Comparison of ENCODE assay signal across 17 cellular contexts in genomic region chr12:105459760-105460325, GRCh38.
DNase-seq lines count a peak whose midpoint lies in the region; ATAC-seq and TF ChIP-seq lines count a peak whose summit lies in the region.
"Had no signal": no experiment of that assay in that cellular context is flagged by ENCODE, and none has a peak within 500 bp of the region (broad histone marks: within the 10 kb centered on the region; RNA-seq: fewer than 3 reads in every experiment).

No MANE protein-coding gene starts in this region.

- H3K27ac ChIP-seq in heart right ventricle (peak overlapping the region in 5 of 10 donors; percentile 7 to 57 (median 37)), right atrium auricular region (peak overlapping the region in 1 of 2 donors; percentile 35), mesenchymal stem cell (ENCODE audit: low read length, poor library complexity, severe bottlenecking) (no peak overlapping the region), Karpas-422 (ENCODE audit: low read length) (no peak overlapping the region)
- H3K27ac ChIP-seq: PC-9 had no signal

- H3K9ac ChIP-seq in mesenchymal stem cell (ENCODE audit: low read length) (no peak overlapping the region), Karpas-422 (ENCODE audit: low read length) (no peak overlapping the region)

- H3K27me3 ChIP-seq in heart right ventricle = no peaks in the 10 kb centered on the region
- no peaks in the 10 kb centered on the region for H3K27me3 ChIP-seq in right atrium auricular region
- H3K27me3 ChIP-seq in mesenchymal stem cell (ENCODE audit: control insufficient read depth in 1 of 2, insufficient read depth in 1 of 2, low read length in 2 of 2) = peaks cover 0 to 12% of the 10 kb centered on the region in 2 experiments
- H3K27me3 ChIP-seq in Karpas-422 (ENCODE audit: low read length) = no peaks in the 10 kb centered on the region

- H4K8ac ChIP-seq in mesenchymal stem cell (ENCODE audit: low read length) = no peak overlapping the region

- DNase-seq in heart right ventricle (peak; percentile 28 to 30), right atrium auricular region (ENCODE audit: low spot score) (no peak), fibroblast of the aortic adventitia (ENCODE audit: low read depth) (peak; percentile 22), mesenchymal stem cell (no peak), germinal center (ENCODE audit: low spot score) (no peak), GM13977 (ENCODE audit: low spot score) (no peak), Karpas-422 (no peak)
- DNase-seq: CD4-positive, alpha-beta memory T cell; NCI-H1417 treated with DMSO at 0.1 percent for 48 hours; NCI-H1930; NCI-H446 treated with DMSO at 0.1 percent for 48 hours; NCI-H774; PC-9 had no signal

- no peaks in the 10 kb centered on the region for H3K79me1 ChIP-seq in mesenchymal stem cell (replicated peaks; ENCODE audit: low read length, poor library complexity, severe bottlenecking)

- in situ Hi-C loops in GM13977 (cut with MboI; ENCODE audit: low pct_unique_long_range_greater_than_20kb, low sequenced_read_pairs, unreplicated experiment) = no loop called here

- H3K9me3 ChIP-seq in heart right ventricle (peaks cover 0 to 12% (median 5%) of the 10 kb centered on the region in 11 donors), right atrium auricular region (peaks cover 0 to 8% of the 10 kb centered on the region in 2 donors), mesenchymal stem cell (ENCODE audit: control insufficient read depth, low read length) (peaks cover 9% of the 10 kb centered on the region), Karpas-422 (ENCODE audit: low read length) (no peaks in the 10 kb centered on the region)

- H3K14ac ChIP-seq in mesenchymal stem cell (ENCODE audit: low read length in 2 of 2) = no peak overlapping the region

- H4K91ac ChIP-seq in mesenchymal stem cell (ENCODE audit: low read length) = no peak overlapping the region

- TF ChIP-seq CTCF in heart right ventricle (IDR thresholded peaks at IDR 0.05) (no peak), right atrium auricular region (IDR thresholded peaks at IDR 0.05) (no peak), fibroblast of the aortic adventitia (IDR thresholded peaks at IDR 0.05; ENCODE audit: insufficient read depth, low read length) (no peak), GM13977 (IDR thresholded peaks at IDR 0.05; ENCODE audit: extremely low read depth, insufficient read depth, missing control alignments) (no peak)

- peak overlapping the region; percentile 47 for H2AK5ac ChIP-seq in mesenchymal stem cell (ENCODE audit: low read length, severe bottlenecking)

- no peak overlapping the region for H2BK5ac ChIP-seq in mesenchymal stem cell (ENCODE audit: low read depth, low read length, poor library complexity, severe bottlenecking)

- peak in 7 of 8 donors; percentile 49 to 78 (median 66) for ATAC-seq in heart right ventricle
- ATAC-seq in HG02870 (IDR thresholded peaks at IDR 0.05; ENCODE audit: unreplicated experiment) = no peak
- ATAC-seq: GM12878, K562 had no signal

- no peak overlapping the region for H3K18ac ChIP-seq in mesenchymal stem cell (ENCODE audit: low read depth in 1 of 2, low read length in 2 of 2)

- H4K20me1 ChIP-seq in Karpas-422 (ENCODE audit: insufficient read depth, low read depth, low read length) = no peaks in the 10 kb centered on the region

- H3K36me3 ChIP-seq in heart right ventricle (no peaks in the 10 kb centered on the region), right atrium auricular region (no peaks in the 10 kb centered on the region), mesenchymal stem cell (ENCODE audit: control insufficient read depth in 1 of 2, insufficient read depth in 2 of 2, low read depth in 1 of 2, low read length in 2 of 2) (no peaks in the 10 kb centered on the region), Karpas-422 (ENCODE audit: insufficient read depth, low read length) (no peaks in the 10 kb centered on the region)
- H3K36me3 ChIP-seq: HAP-1 had no signal

- intact Hi-C loops in heart right ventricle (cut with DNase I) = loop anchor here in 2 of 10 donors (10.0 kb wide), 2 partner anchors 125 to 215 kb away; no protein-coding TSS in a partner anchor

- H3K9me2 ChIP-seq in Karpas-422 (replicated peaks; ENCODE audit: insufficient read depth, low read length) = no peaks in the 10 kb centered on the region

- H3K23ac ChIP-seq in mesenchymal stem cell (ENCODE audit: low read length in 2 of 2) = no peak overlapping the region

- no peak overlapping the region for H2BK120ac ChIP-seq in mesenchymal stem cell (ENCODE audit: low read depth, low read length)

- 50 to 58% methylated on average over 6 of the region's 6 CpGs for WGBS in heart right ventricle, 2 donors
- WGBS in mesenchymal stem cell = 83% methylated on average over 4 of the region's 6 CpGs

- H2AFZ ChIP-seq in mesenchymal stem cell (ENCODE audit: low read depth, low read length) (no peak overlapping the region), Karpas-422 (ENCODE audit: low read length) (no peak overlapping the region)
- H2AFZ ChIP-seq: PC-9 had no signal

- H2BK12ac ChIP-seq in mesenchymal stem cell (ENCODE audit: low read length in 2 of 2) = no peak overlapping the region

- no peak overlapping the region for H3K4ac ChIP-seq in mesenchymal stem cell (ENCODE audit: low read depth in 1 of 2, low read length in 2 of 2)

- H3K4me3 ChIP-seq in heart right ventricle (no peak overlapping the region), right atrium auricular region (no peak overlapping the region), fibroblast of the aortic adventitia (ENCODE audit: low read depth, low read length) (no peak overlapping the region), mesenchymal stem cell (ENCODE audit: insufficient read depth in 1 of 2, low read depth in 1 of 2, low read length in 2 of 2) (no peak overlapping the region), Karpas-422 (ENCODE audit: low read length) (no peak overlapping the region)
- H3K4me3 ChIP-seq: GM12878, HAP-1, K562, PC-9 had no signal

- no peak overlapping the region for H3K4me2 ChIP-seq in mesenchymal stem cell (ENCODE audit: low read length, poor library complexity, severe bottlenecking)
- H3K4me2 ChIP-seq in Karpas-422 (ENCODE audit: low read depth, low read length, poor library complexity, severe bottlenecking) = no peak overlapping the region
- H3K4me2 ChIP-seq: PC-9 had no signal

- peak overlapping the region; percentile 4 for H2BK15ac ChIP-seq in mesenchymal stem cell (ENCODE audit: low read depth, poor library complexity, severe bottlenecking)

- H3K79me2 ChIP-seq in Karpas-422 (ENCODE audit: low read length) = no peaks in the 10 kb centered on the region

- H3K4me1 ChIP-seq in heart right ventricle = peaks cover 0 to 36% (median 15%) of the 10 kb centered on the region in 9 donors
- no peaks in the 10 kb centered on the region for H3K4me1 ChIP-seq in right atrium auricular region
- H3K4me1 ChIP-seq in mesenchymal stem cell (ENCODE audit: control insufficient read depth, insufficient read depth, low read depth, low read length) = peaks cover 1% of the 10 kb centered on the region
- no peaks in the 10 kb centered on the region for H3K4me1 ChIP-seq in Karpas-422 (ENCODE audit: low read length)
- H3K4me1 ChIP-seq: HAP-1 had no signal

Comparison
In these comparisons a context has a peak if more than half of its experiments do, and no peak if none do; other contexts are left out.
1. DNase-seq: peak in heart right ventricle (2 of 2) and fibroblast of the aortic adventitia (single experiment); none in right atrium auricular region (single experiment), mesenchymal stem cell (single experiment), germinal center (single experiment), GM13977 (single experiment) and Karpas-422 (single experiment).